In the genomic region with DNA sequence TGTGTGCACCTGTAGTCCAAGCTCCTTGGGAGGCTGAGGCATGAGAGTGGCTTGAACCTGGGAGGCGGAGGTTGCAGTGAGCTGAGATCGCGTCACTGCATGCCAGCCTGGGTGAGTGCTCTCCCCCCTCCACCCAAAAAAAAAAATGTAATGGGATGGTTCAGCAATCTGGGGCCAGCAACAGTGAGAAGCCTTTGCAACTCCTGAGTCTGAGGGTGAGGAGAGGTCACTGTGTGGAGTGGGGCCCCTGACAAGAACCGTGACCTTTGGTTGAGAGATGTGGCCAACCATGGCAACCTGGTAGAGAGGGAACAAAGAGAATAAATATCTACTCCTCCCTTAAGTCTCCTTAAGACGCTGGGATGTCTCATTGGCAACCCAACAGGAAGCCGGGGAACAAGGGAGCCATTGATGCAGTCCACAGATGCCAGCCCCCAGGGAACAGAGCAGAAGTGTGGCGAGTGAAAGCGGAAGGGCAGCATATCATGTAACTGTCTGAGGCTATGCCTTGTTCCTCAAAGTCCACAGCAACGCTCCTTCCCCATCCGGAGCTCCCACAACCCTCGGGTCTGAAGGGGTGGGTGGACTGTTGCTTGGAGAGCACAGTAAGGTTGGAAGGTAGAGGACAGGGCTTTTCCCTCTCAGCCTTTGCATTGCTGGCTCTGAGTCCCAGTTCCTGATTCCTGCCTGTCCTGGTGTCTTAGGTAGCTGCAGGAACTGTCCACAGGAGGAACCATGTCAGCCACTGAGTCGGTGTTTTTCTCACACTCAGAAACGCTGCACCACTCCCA, we compare ENCODE assay signal across 9 cellular contexts. TPM values are rescaled to one million over a fixed set of nuclear protein-coding genes. Genes with fewer than 3 reads are reported as not detected.
DNase-seq lines count a peak whose midpoint lies in the region; ATAC-seq and TF ChIP-seq lines count a peak whose summit lies in the region.
"Had no signal": no experiment of that assay in that cellular context is flagged by ENCODE, and none has a peak within 500 bp of the region (broad histone marks: within the 10 kb centered on the region; RNA-seq: fewer than 3 reads in every experiment).

No MANE protein-coding gene starts in this region.

- H3K4me1 ChIP-seq in endodermal cell (ENCODE audit: control insufficient read depth, insufficient read depth, low read length) = peaks cover 19% of the 10 kb centered on the region
- peaks cover 0 to 7% of the 10 kb centered on the region in 2 donors for H3K4me1 ChIP-seq in naive thymus-derived CD4-positive, alpha-beta T cell (ENCODE audit: control insufficient read depth in 2 of 2, insufficient read depth in 2 of 2, low read length in 2 of 2)
- H3K4me1 ChIP-seq in colonic mucosa = no peaks in the 10 kb centered on the region

- no peak for TF ChIP-seq CTCF in AG04450 (IDR thresholded peaks at IDR 0.05; ENCODE audit: low read depth, low read length)
- no peak for TF ChIP-seq CTCF in endodermal cell (conservative IDR thresholded peaks at IDR 0.05)
- no peak for TF ChIP-seq CTCF in colonic mucosa (IDR thresholded peaks at IDR 0.05)

- no peak overlapping the region for H3K4me3 Mint-ChIP-seq in endodermal cell
- H3K4me3 Mint-ChIP-seq in naive thymus-derived CD4-positive, alpha-beta T cell = no peak overlapping the region

- no peak overlapping the region for H3K4me3 ChIP-seq in AG04450 (ENCODE audit: low read depth, low read length)
- H3K4me3 ChIP-seq in endodermal cell (ENCODE audit: low read length) = no peak overlapping the region
- no peak overlapping the region for H3K4me3 ChIP-seq in naive thymus-derived CD4-positive, alpha-beta T cell (ENCODE audit: low read length)
- H3K4me3 ChIP-seq in colonic mucosa = no peak overlapping the region

- H3K9ac ChIP-seq in endodermal cell (ENCODE audit: extremely low read depth, low read length, poor library complexity, severe bottlenecking) (no peak overlapping the region), colonic mucosa (ENCODE audit: low read depth in 2 of 2, low read length in 2 of 2) (no peak overlapping the region)

- POLR2A ChIA-PET in AG04450 (lab: Yijun Ruan, JAX) = interaction anchor here (1.5 kb wide), 1 partner anchor 11 kb away, joined by 3 read pairs; the partner anchor contains the start of gene TENT5B
- POLR2A ChIA-PET in naive thymus-derived CD4-positive, alpha-beta T cell (lab: Charles Lee) = no interaction called here

- CTCF ChIA-PET in AG04450 (lab: Charles Lee) = no interaction called here
- CTCF ChIA-PET in naive thymus-derived CD4-positive, alpha-beta T cell (lab: Charles Lee) = no interaction called here

- H3K9me3 ChIP-seq in AG04450 (ENCODE audit: control insufficient read depth, insufficient read depth, low read length) (peaks cover 5% of the 10 kb centered on the region; the same call in 1 of the 2 replicates), endodermal cell (ENCODE audit: control insufficient read depth, low read length) (no peaks in the 10 kb centered on the region), colonic mucosa (no peaks in the 10 kb centered on the region)
- no peaks in the 10 kb centered on the region for H3K9me3 ChIP-seq in naive thymus-derived CD4-positive, alpha-beta T cell (ENCODE audit: control insufficient read depth in 2 of 3, low read length in 3 of 3)

- H3K27me3 Mint-ChIP-seq in endodermal cell (ENCODE audit: insufficient read depth) = no peaks in the 10 kb centered on the region
- peaks cover 6 to 22% (median 8%) of the 10 kb centered on the region in 5 donors for H3K27me3 Mint-ChIP-seq in naive thymus-derived CD4-positive, alpha-beta T cell

- H3K36me3 ChIP-seq in endodermal cell (ENCODE audit: control insufficient read depth, insufficient read depth, low read length) (peaks cover 20% of the 10 kb centered on the region), colonic mucosa (no peaks in the 10 kb centered on the region)
- no peaks in the 10 kb centered on the region for H3K36me3 ChIP-seq in naive thymus-derived CD4-positive, alpha-beta T cell (ENCODE audit: control insufficient read depth in 2 of 3, insufficient read depth in 3 of 3, low read length in 3 of 3)

- 38 to 90% methylated on average over 4 to 13 of the region's 13 CpGs for WGBS in endodermal cell (ENCODE audit: insufficient coverage in 1 of 2, insufficient read length in 1 of 2), 2 experiments

- H3K27ac ChIP-seq in AG04450 (ENCODE audit: low read depth, low read length) (peak overlapping the region; percentile 21), endodermal cell (ENCODE audit: low read depth, low read length) (peak overlapping the region; percentile 92), colonic mucosa (no peak overlapping the region)
- H3K27ac ChIP-seq in naive thymus-derived CD4-positive, alpha-beta T cell (ENCODE audit: low read depth, low read length) = no peak overlapping the region

- intact Hi-C loops in naive thymus-derived CD4-positive, alpha-beta T cell (cut with micrococcal nuclease) = no loop called here
- intact Hi-C loops in colonic mucosa (cut with DNase I) = no loop called here

- peaks cover 50% of the 10 kb centered on the region for H3K4me1 Mint-ChIP-seq in endodermal cell
- peaks cover 0 to 13% (median 6%) of the 10 kb centered on the region in 7 donors for H3K4me1 Mint-ChIP-seq in naive thymus-derived CD4-positive, alpha-beta T cell

- H3K9me3 Mint-ChIP-seq in endodermal cell = no peaks in the 10 kb centered on the region
- H3K9me3 Mint-ChIP-seq in naive thymus-derived CD4-positive, alpha-beta T cell = no peaks in the 10 kb centered on the region

- peak overlapping the region; percentile 53 for H3K27ac Mint-ChIP-seq in endodermal cell
- H3K27ac Mint-ChIP-seq in naive thymus-derived CD4-positive, alpha-beta T cell = no peak overlapping the region

- DNase-seq in AG04450 (ENCODE audit: low read depth, low spot score) (no peak), NOMO-1 treated with DMSO at 0.1 percent for 48 hours (lab: John Stamatoyannopoulos, UW; ENCODE audit: unreplicated experiment) (peak; percentile 96), endodermal cell (peak; percentile 61), H4 (ENCODE audit: low spot score) (no peak), colonic mucosa (no peak), SK-N-DZ (ENCODE audit: low spot score) (no peak)
- no peak for DNase-seq in naive thymus-derived CD4-positive, alpha-beta T cell
- DNase-seq: activated T-cell treated with anti-CD3 and anti-CD28 coated beads, Interleukin-2, amount 50 U/mL, for 48 hours had no signal

- peaks cover 21% of the 10 kb centered on the region for H3K36me3 Mint-ChIP-seq in endodermal cell (ENCODE audit: low read depth)
- no peaks in the 10 kb centered on the region for H3K36me3 Mint-ChIP-seq in naive thymus-derived CD4-positive, alpha-beta T cell

- peak; percentile 79 for ATAC-seq in naive thymus-derived CD4-positive, alpha-beta T cell
- no peak for ATAC-seq in GM21786 (IDR thresholded peaks at IDR 0.05; ENCODE audit: unreplicated experiment)

- no peaks in the 10 kb centered on the region for H3K27me3 ChIP-seq in AG04450 (ENCODE audit: control insufficient read depth, insufficient read depth, low read length)
- H3K27me3 ChIP-seq in endodermal cell (ENCODE audit: control insufficient read depth, insufficient read depth, low read length, poor library complexity, severe bottlenecking) = no peaks in the 10 kb centered on the region
- H3K27me3 ChIP-seq in naive thymus-derived CD4-positive, alpha-beta T cell (ENCODE audit: control insufficient read depth in 2 of 2, insufficient read depth in 2 of 2, low read length in 2 of 2) = peaks cover 0 to 4% of the 10 kb centered on the region in 2 donors
- H3K27me3 ChIP-seq in colonic mucosa = peaks cover 1% of the 10 kb centered on the region

RNA-seq across cellular contexts. Expression of gene TRNP1, which starts 8.3 kb away (rescaled TPM):
- 47.1 and 50.7 TPM in 2 replicates for polyA plus RNA-seq in AG04450 (2011; rRNA removed)
- 20.6 and 20.9 TPM in 2 replicates for polyA minus RNA-seq in AG04450 (2011; rRNA and poly(A)+ RNA removed)
- total RNA-seq in endodermal cell (10 to 100 TPM; 14.3 to 21.2 TPM), colonic mucosa (1 to 10 TPM; 2.5 to 2.7 TPM)
- polyA plus RNA-seq in endodermal cell (2013, experiment 1 of 2) = 9.0 TPM
- polyA plus RNA-seq in endodermal cell (2013, experiment 2 of 2) = 8.0 TPM
- total RNA-seq in naive thymus-derived CD4-positive, alpha-beta T cell = 1 to 10 TPM in 1 of 5 experiments, under 1 TPM in 1, not detected in 3; 0.19 to 5.0 TPM
- polyA plus RNA-seq in naive thymus-derived CD4-positive, alpha-beta T cell = not detected
- 3.1 and 3.3 TPM in 2 replicates for total RNA-seq in H4 (2014; rRNA removed; shearing (Covaris generic))
- polyA plus RNA-seq in SK-N-DZ (2014; cell fraction: cytosol; rRNA removed) = 6.3 and 14.1 TPM in 2 replicates
- 3.4 and 11.7 TPM in 2 replicates for polyA plus RNA-seq in SK-N-DZ (2014; cell fraction: nucleus; rRNA removed)

RNA-seq across cellular contexts. Expression of gene TENT5B, which starts 10.9 kb away (rescaled TPM):
- polyA plus RNA-seq in AG04450 (2011; rRNA removed) = 1.5 and 2.1 TPM in 2 replicates
- 2.8 and 4.2 TPM in 2 replicates for polyA minus RNA-seq in AG04450 (2011; rRNA and poly(A)+ RNA removed)
- total RNA-seq in endodermal cell (10 to 100 TPM in 1 of 2 donors, 1 to 10 TPM in 1; 9.4 to 19.0 TPM), colonic mucosa (1 to 10 TPM; 1.0 to 3.8 TPM)
- 8.7 TPM for polyA plus RNA-seq in endodermal cell (2013, experiment 1 of 2)
- 7.7 TPM for polyA plus RNA-seq in endodermal cell (2013, experiment 2 of 2)
- total RNA-seq in naive thymus-derived CD4-positive, alpha-beta T cell = under 1 TPM in 1 of 5 experiments, not detected in 4; 0.88 TPM
- not detected for polyA plus RNA-seq in naive thymus-derived CD4-positive, alpha-beta T cell
- total RNA-seq in H4 (2014; rRNA removed; shearing (Covaris generic)) = 1.0 and 2.0 TPM in 2 replicates
- 0.53 and 0.99 TPM in 2 replicates for polyA plus RNA-seq in SK-N-DZ (2014; cell fraction: cytosol; rRNA removed)
- 0.52 and 0.87 TPM in 2 replicates for polyA plus RNA-seq in SK-N-DZ (2014; cell fraction: nucleus; rRNA removed)

RNA-seq across cellular contexts. Expression of gene KDF1, which starts 41.5 kb away (rescaled TPM):
- polyA plus RNA-seq in AG04450 (2011; rRNA removed) = 0.06 TPM in 1 of 2 replicates, not detected in the other
- not detected in 2 replicates for polyA minus RNA-seq in AG04450 (2011; rRNA and poly(A)+ RNA removed)
- 10 to 100 TPM; 17.2 to 22.7 TPM for total RNA-seq in endodermal cell
- polyA plus RNA-seq in endodermal cell (2013, experiment 1 of 2) = 3.1 TPM
- polyA plus RNA-seq in endodermal cell (2013, experiment 2 of 2) = 2.4 TPM
- 1 to 10 TPM in 4 of 5 experiments, not detected in 1; 1.7 to 2.2 (median 2.2) TPM for total RNA-seq in naive thymus-derived CD4-positive, alpha-beta T cell
- 1 to 10 TPM; 6.9 to 9.5 TPM for polyA plus RNA-seq in naive thymus-derived CD4-positive, alpha-beta T cell
- total RNA-seq in H4 (2014; rRNA removed; shearing (Covaris generic)) = not detected in 2 replicates
- 10 to 100 TPM; 23.2 to 27.3 TPM for total RNA-seq in colonic mucosa
- polyA plus RNA-seq in SK-N-DZ (2014; cell fraction: cytosol; rRNA removed) = not detected in 2 replicates
- not detected in 2 replicates for polyA plus RNA-seq in SK-N-DZ (2014; cell fraction: nucleus; rRNA removed)

Comparison
In these comparisons a context has a peak if more than half of its experiments do, and no peak if none do; other contexts are left out.
1. DNase-seq: peak in NOMO-1 treated with DMSO at 0.1 percent for 48 hours (single experiment) and endodermal cell (single experiment); none in AG04450 (single experiment), naive thymus-derived CD4-positive, alpha-beta T cell (0 of 9), H4 (single experiment), colonic mucosa (single experiment) and SK-N-DZ (single experiment).
2. H3K27ac ChIP-seq: peak in AG04450 (single experiment) and endodermal cell (single experiment); none in naive thymus-derived CD4-positive, alpha-beta T cell (single experiment) and colonic mucosa (single experiment).
3. RNA of gene KDF1, which starts 41.5 kb away (total RNA-seq): 23.2 to 27.3 TPM in colonic mucosa and 17.2 to 22.7 TPM in endodermal cell; 1.7 to 2.2 TPM in naive thymus-derived CD4-positive, alpha-beta T cell and not detected in H4; every median in the first group is over 4 times any median in the second.